In genomic region chr9:19994296-19994695, GRCh38 we compare ENCODE assay signal across 15 cellular contexts.
DNase-seq lines count a peak whose midpoint lies in the region; ATAC-seq, FAIRE-seq and TF ChIP-seq lines count a peak whose summit lies in the region.
"Had no signal": no experiment of that assay in that cellular context is flagged by ENCODE, and none has a peak within 500 bp of the region (broad histone marks: within the 10 kb centered on the region; RNA-seq: fewer than 3 reads in every experiment).

No MANE protein-coding gene starts in this region.

- H3K4me1 ChIP-seq in SK-N-SH (ENCODE audit: control insufficient read depth in 1 of 2, insufficient read depth in 2 of 2, low read depth in 1 of 2, low read length in 1 of 2) = peaks cover 0 to 14% of the 10 kb centered on the region in 2 experiments; a peak in 1 of 4 replicates
- H3K4me1 ChIP-seq in small intestine (ENCODE audit: control insufficient read depth in 2 of 2, insufficient read depth in 1 of 2, low read depth in 1 of 2, low read length in 1 of 2) = no peaks in the 10 kb centered on the region

- H2AFZ ChIP-seq in SK-N-SH (ENCODE audit: low read depth) = no peak overlapping the region
- H2AFZ ChIP-seq: PC-9 had no signal

- H3K36me3 ChIP-seq in SK-N-SH (replicated peaks in 1 of 2; ENCODE audit: control insufficient read depth in 1 of 2, insufficient read depth in 2 of 2, low read length in 1 of 2) = no peaks in the 10 kb centered on the region
- H3K36me3 ChIP-seq in small intestine (ENCODE audit: control insufficient read depth in 2 of 2, insufficient read depth in 2 of 2, low read length in 2 of 2) = no peaks in the 10 kb centered on the region

- H3K27me3 ChIP-seq in SK-N-SH (ENCODE audit: insufficient read depth) (no peaks in the 10 kb centered on the region), small intestine (ENCODE audit: control insufficient read depth in 2 of 2, insufficient read depth in 2 of 2, low read length in 2 of 2) (no peaks in the 10 kb centered on the region)

- no peaks in the 10 kb centered on the region for H3K9me3 ChIP-seq in SK-N-SH
- no peaks in the 10 kb centered on the region for H3K9me3 ChIP-seq in small intestine (ENCODE audit: control insufficient read depth, low read depth)

- no peak overlapping the region for H3K9ac ChIP-seq in SK-N-SH

- no peak for TF ChIP-seq CTCF in SK-N-SH (IDR thresholded peaks at IDR 0.05)
- TF ChIP-seq CTCF in fibroblast of mammary gland (conservative IDR thresholded peaks at IDR 0.05; ENCODE audit: control insufficient read depth, insufficient read depth, low read depth, low read length) = no peak

- no peaks in the 10 kb centered on the region for H3K79me2 ChIP-seq in SK-N-SH (ENCODE audit: insufficient read depth)

- WGBS in SK-N-SH (ENCODE audit: low lambda C conversion rate) = 57% methylated on average over 2 of the region's 2 CpGs
- WGBS in small intestine, 3 donors = 77 to 86% (median 85%) methylated on average over 2 of the region's 2 CpGs

- FAIRE-seq in urothelium cell line (lab: Jason Lieb, UNC) (no peak), small intestine (lab: Jason Lieb, UNC) (no peak)
- FAIRE-seq: K562 had no signal

- no peaks in the 10 kb centered on the region for H4K20me1 ChIP-seq in SK-N-SH (ENCODE audit: insufficient read depth)

- POLR2A ChIA-PET in SK-N-SH (lab: Yijun Ruan, JAX) = no interaction called here

- no peak overlapping the region for H3K4me2 ChIP-seq in SK-N-SH
- H3K4me2 ChIP-seq: PC-9 had no signal

- TF ChIP-seq EP300 in SK-N-SH (IDR thresholded peaks at IDR 0.05; ENCODE audit: borderline replicate concordance in 1 of 2, low read depth in 1 of 2, low read length in 1 of 2) = no peak

- H3F3A ChIP-seq in SK-N-SH (replicated peaks; ENCODE audit: insufficient read depth) = peaks cover 8% of the 10 kb centered on the region

- H3K4me3 ChIP-seq in SK-N-SH (ENCODE audit: low read depth in 2 of 2, low read length in 1 of 2) = no peak overlapping the region
- H3K4me3 ChIP-seq in fibroblast of mammary gland (ENCODE audit: control insufficient read depth, low read depth, low read length) = no peak overlapping the region
- no peak overlapping the region for H3K4me3 ChIP-seq in small intestine (ENCODE audit: low read depth in 1 of 2, low read length in 2 of 2)
- H3K4me3 ChIP-seq: K562, PC-9 had no signal

- no peak for ATAC-seq in SK-N-SH treated with all-trans-retinoic acid at 6 μM for 48 hours
- ATAC-seq: activated CD8-positive, alpha-beta T cell treated with anti-CD3 and anti-CD28 coated beads for 36 hours; K562 had no signal

- no peak for DNase-seq in SK-N-SH
- DNase-seq in RKO (ENCODE audit: low spot score) = peak; percentile 29
- peak; percentile 55 for DNase-seq in fibroblast of mammary gland (ENCODE audit: low read depth)
- DNase-seq in urothelium cell line (ENCODE audit: low spot score) = peak; percentile 54
- DNase-seq in activated effector memory CD4-positive, alpha-beta T cell treated with anti-CD3 and anti-CD28 coated beads, Interleukin-2, amount 50 U/mL, for 16 hours = no peak
- no peak for DNase-seq in small intestine
- no peak for DNase-seq in Kasumi-1 (lab: John Stamatoyannopoulos, UW)
- DNase-seq: activated CD8-positive, alpha-beta T cell treated with anti-CD3 and anti-CD28 coated beads for 36 hours; activated naive CD4-positive, alpha-beta T cell; NCI-H2171; occipital lobe; PC-9; stimulated activated CD4-positive, alpha-beta T cell treated with anti-CD3 and anti-CD28 coated beads, Interleukin-12 subunit alpha, Interleukin-12 subunit beta, amount 100 ng/mL, for 4 hours had no signal

- CTCF ChIA-PET in SK-N-SH (lab: Yijun Ruan, JAX) = no interaction called here

- H3K9me2 ChIP-seq in SK-N-SH = no peaks in the 10 kb centered on the region

- no peak for TF ChIP-seq RAD21 in SK-N-SH (IDR thresholded peaks at IDR 0.05; ENCODE audit: low read length)

- H3K27ac ChIP-seq in SK-N-SH (ENCODE audit: low read depth in 2 of 2, low read length in 1 of 2) (no peak overlapping the region), small intestine (ENCODE audit: low read depth in 1 of 2, low read length in 1 of 2) (no peak overlapping the region)
- H3K27ac ChIP-seq: PC-9 had no signal

TF ChIP-seq in SK-N-SH, 30 proteins besides CTCF, POLR2A, EP300 and RAD21:
- TF ChIP-seq, protein P1, sequence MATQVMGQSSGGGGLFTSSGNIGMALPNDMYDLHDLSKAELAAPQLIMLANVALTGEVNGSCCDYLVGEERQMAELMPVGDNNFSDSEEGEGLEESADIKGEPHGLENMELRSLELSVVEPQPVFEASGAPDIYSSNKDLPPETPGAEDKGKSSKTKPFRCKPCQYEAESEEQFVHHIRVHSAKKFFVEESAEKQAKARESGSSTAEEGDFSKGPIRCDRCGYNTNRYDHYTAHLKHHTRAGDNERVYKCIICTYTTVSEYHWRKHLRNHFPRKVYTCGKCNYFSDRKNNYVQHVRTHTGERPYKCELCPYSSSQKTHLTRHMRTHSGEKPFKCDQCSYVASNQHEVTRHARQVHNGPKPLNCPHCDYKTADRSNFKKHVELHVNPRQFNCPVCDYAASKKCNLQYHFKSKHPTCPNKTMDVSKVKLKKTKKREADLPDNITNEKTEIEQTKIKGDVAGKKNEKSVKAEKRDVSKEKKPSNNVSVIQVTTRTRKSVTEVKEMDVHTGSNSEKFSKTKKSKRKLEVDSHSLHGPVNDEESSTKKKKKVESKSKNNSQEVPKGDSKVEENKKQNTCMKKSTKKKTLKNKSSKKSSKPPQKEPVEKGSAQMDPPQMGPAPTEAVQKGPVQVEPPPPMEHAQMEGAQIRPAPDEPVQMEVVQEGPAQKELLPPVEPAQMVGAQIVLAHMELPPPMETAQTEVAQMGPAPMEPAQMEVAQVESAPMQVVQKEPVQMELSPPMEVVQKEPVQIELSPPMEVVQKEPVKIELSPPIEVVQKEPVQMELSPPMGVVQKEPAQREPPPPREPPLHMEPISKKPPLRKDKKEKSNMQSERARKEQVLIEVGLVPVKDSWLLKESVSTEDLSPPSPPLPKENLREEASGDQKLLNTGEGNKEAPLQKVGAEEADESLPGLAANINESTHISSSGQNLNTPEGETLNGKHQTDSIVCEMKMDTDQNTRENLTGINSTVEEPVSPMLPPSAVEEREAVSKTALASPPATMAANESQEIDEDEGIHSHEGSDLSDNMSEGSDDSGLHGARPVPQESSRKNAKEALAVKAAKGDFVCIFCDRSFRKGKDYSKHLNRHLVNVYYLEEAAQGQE (IDR thresholded peaks at IDR 0.05; ENCODE audit: low read depth, low read length) = no peak
- TF ChIP-seq FOSL2 (IDR thresholded peaks at IDR 0.05; ENCODE audit: borderline replicate concordance, low read depth) (0 out of 2 replicates have a peak, but pooled peaks have one; percentile 11), TCF12 (IDR thresholded peaks at IDR 0.05) (peak; percentile 55)

TF ChIP-seq in SK-N-SH treated with all-trans-retinoic acid at 6 μM for 48 hours, 23 proteins besides CTCF, POLR2A, EP300 and RAD21:
- TF ChIP-seq ARNTL (CRISPR knock-in tag; IDR thresholded peaks at IDR 0.05; ENCODE audit: borderline replicate concordance, low read depth) (no peak), TOX (CRISPR knock-in tag; IDR thresholded peaks at IDR 0.05; ENCODE audit: borderline replicate concordance) (no peak), TSHZ2 (CRISPR knock-in tag; IDR thresholded peaks at IDR 0.05) (no peak), TCF4 (CRISPR knock-in tag; IDR thresholded peaks at IDR 0.05; ENCODE audit: borderline replicate concordance) (no peak), ZNF565 (CRISPR knock-in tag; conservative IDR thresholded peaks at IDR 0.05; ENCODE audit: low read depth) (no peak), ISL1 (CRISPR knock-in tag; IDR thresholded peaks at IDR 0.05) (no peak), RARB (CRISPR knock-in tag; IDR thresholded peaks at IDR 0.05) (no peak)

Comparison
In these comparisons a context has a peak if more than half of its experiments do, and no peak if none do; other contexts are left out.
1. DNase-seq: peak in RKO (single experiment), fibroblast of mammary gland (single experiment) and urothelium cell line (single experiment); none in SK-N-SH (single experiment), activated effector memory CD4-positive, alpha-beta T cell treated with anti-CD3 and anti-CD28 coated beads, Interleukin-2, amount 50 U/mL, for 16 hours (single experiment), small intestine (single experiment) and Kasumi-1 (0 of 2).